13 cellular contexts compared by ENCODE assay signal in genomic region chr14:59199205-59199604, GRCh38. TPM values are rescaled to one million over a fixed set of nuclear protein-coding genes. Genes with fewer than 3 reads are reported as not detected.
DNase-seq lines count a peak whose midpoint lies in the region; ATAC-seq and TF ChIP-seq lines count a peak whose summit lies in the region.
"Had no signal": no experiment of that assay in that cellular context is flagged by ENCODE, and none has a peak within 500 bp of the region (broad histone marks: within the 10 kb centered on the region; RNA-seq: fewer than 3 reads in every experiment).

No MANE protein-coding gene starts in this region.

- H3K4me2 ChIP-seq in HCT116 (ENCODE audit: low read length), result no peak overlapping the region

- ATAC-seq in HCT116, result no peak
- ATAC-seq in left colon, result no peak
- no peak for ATAC-seq in esophagus mucosa

- H3K9me2 ChIP-seq in HCT116 (ENCODE audit: insufficient read depth), result no peaks in the 10 kb centered on the region

- CTCF ChIA-PET in HCT116 (lab: Charles Lee), result no interaction called here

- H3K4me1 ChIP-seq in BE2C (no peaks in the 10 kb centered on the region), HCT116 (ENCODE audit: control insufficient read depth in 1 of 2, insufficient read depth in 2 of 2, low read length in 2 of 2) (peaks cover 0 to 3% of the 10 kb centered on the region in 2 experiments; a peak in 2 of 4 replicates), HAP-1 (peaks cover 6% of the 10 kb centered on the region; the same call in 1 of the 2 replicates)
- H3K4me1 ChIP-seq: SJCRH30 had no signal

- TF ChIP-seq POLR2A in HCT116 (IDR thresholded peaks at IDR 0.05; ENCODE audit: borderline replicate concordance, extremely low read depth, insufficient read depth, insufficient read length), result no peak

- DNase-seq in BE2C, result no peak
- no peak for DNase-seq in HCT116 (ENCODE audit: low read depth, low spot score)
- DNase-seq in WERI-Rb-1, result peak; percentile 49
- DNase-seq in immature natural killer cell, result no peak
- no peak for DNase-seq in left colon
- DNase-seq in HAP-1 (ENCODE audit: low spot score in 2 of 2), result no peak
- DNase-seq in pons (ENCODE audit: low spot score), result no peak
- DNase-seq: Karpas-422; NCI-H1436; stimulated activated CD4-positive, alpha-beta T cell treated with anti-CD3 and anti-CD28 coated beads, Interleukin-2, amount 100 ng/mL, for 48 hours had no signal

- TF ChIP-seq RAD21 in HCT116 (IDR thresholded peaks at IDR 0.05; ENCODE audit: low read depth), result no peak

- H2AFZ ChIP-seq in HCT116 (ENCODE audit: low read depth, low read length, poor library complexity, severe bottlenecking), result no peak overlapping the region

- intact Hi-C loops in HCT116 (cut with micrococcal nuclease) (no loop called here), left colon (cut with DNase I, micrococcal nuclease) (no loop called here)

- RAD21 ChIA-PET in HCT116 (lab: Charles Lee; ENCODE audit: low non-redundant PET in 1 of 2, low total read pairs in 2 of 2, uncharacterized antibody in 2 of 2, unreplicated experiment in 2 of 2), result no interaction called here

- no peak overlapping the region for H3K4me3 ChIP-seq in BE2C (ENCODE audit: low read depth, low read length)
- no peak overlapping the region for H3K4me3 ChIP-seq in HCT116 (replicated peaks in 1 of 2; ENCODE audit: low read depth in 1 of 2, low read length in 2 of 2)
- H3K4me3 ChIP-seq in WERI-Rb-1 (ENCODE audit: low read depth, low read length), result no peak overlapping the region
- H3K4me3 ChIP-seq in HAP-1, result no peak overlapping the region
- H3K4me3 ChIP-seq: adrenal gland, SJCRH30 had no signal

- H3K27me3 ChIP-seq in BE2C (no peaks in the 10 kb centered on the region), HCT116 (ENCODE audit: insufficient read depth, low read length) (no peaks in the 10 kb centered on the region), WERI-Rb-1 (ENCODE audit: insufficient read depth, low read depth, severe bottlenecking) (no peaks in the 10 kb centered on the region), HAP-1 (ENCODE audit: low read depth) (no peaks in the 10 kb centered on the region)
- H3K27me3 ChIP-seq: adrenal gland, SJCRH30 had no signal

- in situ Hi-C loops in HAP-1 (cut with MboI; ENCODE audit: low sequenced_read_pairs), result no loop called here

- no peak overlapping the region for H3K4me3 Mint-ChIP-seq in immature natural killer cell

- H3K9me3 ChIP-seq in BE2C, result no peaks in the 10 kb centered on the region
- no peaks in the 10 kb centered on the region for H3K9me3 ChIP-seq in HCT116 (ENCODE audit: control insufficient read depth in 1 of 2, insufficient read depth in 1 of 2, low read depth in 1 of 2, low read length in 2 of 2)
- no peaks in the 10 kb centered on the region for H3K9me3 ChIP-seq in WERI-Rb-1 (ENCODE audit: severe bottlenecking)
- H3K9me3 ChIP-seq in HAP-1, result no peaks in the 10 kb centered on the region
- H3K9me3 ChIP-seq: adrenal gland, SJCRH30 had no signal

- no peak overlapping the region for H3K9ac ChIP-seq in HCT116 (ENCODE audit: low read length)

- peaks cover 27 to 30% of the 10 kb centered on the region in 2 donors for H3K4me1 Mint-ChIP-seq in immature natural killer cell

- H4K20me1 ChIP-seq in HCT116 (ENCODE audit: insufficient read depth), result no peaks in the 10 kb centered on the region

- peak; percentile 18; the same call in 1 of the 2 replicates for TF ChIP-seq CTCF in BE2C (IDR thresholded peaks at IDR 0.05; ENCODE audit: low read depth, low read length)
- TF ChIP-seq CTCF in HCT116 (IDR thresholded peaks at IDR 0.05 in 2 of 3, conservative IDR thresholded peaks at IDR 0.05 in 1 of 3; ENCODE audit: borderline replicate concordance in 1 of 3, insufficient read depth in 1 of 3, low read depth in 2 of 3, low read length in 2 of 3), result peak in 2 of 3 experiments; percentile 25 to 30; a peak in 2 of 6 replicates
- peak; percentile 20; the same call in 1 of the 2 replicates for TF ChIP-seq CTCF in WERI-Rb-1 (IDR thresholded peaks at IDR 0.05; ENCODE audit: low read depth, low read length)

- no peaks in the 10 kb centered on the region for H3K36me3 Mint-ChIP-seq in immature natural killer cell

- no peaks in the 10 kb centered on the region for H3K36me3 ChIP-seq in BE2C
- no peaks in the 10 kb centered on the region for H3K36me3 ChIP-seq in HCT116 (ENCODE audit: control insufficient read depth in 1 of 2, insufficient read depth in 2 of 2, low read length in 2 of 2)
- peaks cover 3% of the 10 kb centered on the region; the same call in 1 of the 2 replicates for H3K36me3 ChIP-seq in WERI-Rb-1
- H3K36me3 ChIP-seq in HAP-1 (replicated peaks), result no peaks in the 10 kb centered on the region
- H3K36me3 ChIP-seq: adrenal gland, SJCRH30 had no signal

- no TSS peak for BruUV-seq in HCT116 (replicated peaks; lab: Mats Ljungman, UMichigan)

- H3K27ac ChIP-seq in HCT116 (ENCODE audit: low read depth, low read length), result no peak overlapping the region
- no peak overlapping the region for H3K27ac ChIP-seq in WERI-Rb-1
- H3K27ac ChIP-seq: SJCRH30 had no signal

- H3K27ac Mint-ChIP-seq in immature natural killer cell, result peak overlapping the region in 4 of 6 donors; percentile 50 to 93 (median 74)

- H3K9me3 Mint-ChIP-seq in immature natural killer cell, result no peaks in the 10 kb centered on the region

- H3K79me2 ChIP-seq in HCT116 (ENCODE audit: insufficient read depth, low read length), result no peaks in the 10 kb centered on the region

- POLR2A ChIA-PET in HCT116 (lab: Charles Lee), result no interaction called here

- H3K27me3 Mint-ChIP-seq in immature natural killer cell (ENCODE audit: low read depth in 3 of 3), result peaks cover 2 to 4% (median 2%) of the 10 kb centered on the region in 3 donors

TF ChIP-seq in HCT116, 20 proteins besides CTCF, POLR2A, EP300 and RAD21:
- TF ChIP-seq ATF3 (IDR thresholded peaks at IDR 0.05), result no peak
TF ChIP-seq in HCT116: peak in this region for 0.

RNA-seq across cellular contexts. Expression of gene DAAM1, which starts 10.7 kb away (rescaled TPM):
- polyA plus RNA-seq in BE2C (2012; ENCODE audit: insufficient read depth, insufficient read length, low read depth), result 2.8 TPM
- 10.7 TPM for total RNA-seq in HCT116 (2021; ENCODE audit: unreplicated experiment)
- polyA plus RNA-seq in HCT116 (2012), result 2.7 and 3.3 TPM in 2 replicates
- polyA plus RNA-seq in immature natural killer cell, result 10 to 100 TPM in 2 of 3 donors, 1 to 10 TPM in 1; 7.3 to 14.2 (median 12.1) TPM
- 10 to 100 TPM; 38.1 to 61.5 TPM for total RNA-seq in left colon
- total RNA-seq in esophagus mucosa, result 67.4 TPM
